In the genomic region with DNA sequence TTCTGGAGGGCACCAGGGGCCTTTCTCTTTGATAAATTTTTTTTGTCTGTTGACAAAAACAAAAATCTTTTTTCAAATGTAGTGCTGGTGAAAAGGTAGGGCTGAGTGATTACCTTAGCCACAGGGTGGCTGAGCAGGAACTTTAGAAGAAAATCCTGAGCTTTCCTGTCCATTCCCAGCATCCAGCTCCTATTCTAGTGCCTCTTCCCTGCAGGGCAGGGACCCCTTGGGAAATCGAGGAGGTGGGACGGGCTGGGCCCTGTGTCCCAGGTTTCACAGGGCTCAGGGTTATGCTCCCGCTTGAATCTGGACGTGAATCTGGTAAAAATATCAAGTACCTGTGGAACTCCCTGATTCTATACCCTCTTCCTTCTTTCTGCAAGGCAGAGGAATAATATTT, we compare ENCODE assay signal across 18 cellular contexts. TPM values are rescaled to one million over a fixed set of nuclear protein-coding genes. Genes with fewer than 3 reads are reported as not detected.
DNase-seq lines count a peak whose midpoint lies in the region; ATAC-seq, FAIRE-seq and TF ChIP-seq lines count a peak whose summit lies in the region.
"Had no signal": no experiment of that assay in that cellular context is flagged by ENCODE, and none has a peak within 500 bp of the region (broad histone marks: within the 10 kb centered on the region; RNA-seq: fewer than 3 reads in every experiment).

No MANE protein-coding gene starts in this region.

- no peak overlapping the region for H3K9ac ChIP-seq in BLaER1
- peak overlapping the region; percentile 20; the same call in 1 of the 2 replicates for H3K9ac ChIP-seq in iPS-20b (ENCODE audit: low read depth, low read length)

- intact Hi-C loops in heart left ventricle (cut with DNase I), result no loop called here

- ATAC-seq in T-cell (replicated peaks in 1 of 4) (no peak), heart left ventricle (no peak), HG03378 (IDR thresholded peaks at IDR 0.05; ENCODE audit: unreplicated experiment) (no peak)
- ATAC-seq in naive thymus-derived CD8-positive, alpha-beta T cell, result no peak

- H3K9me3 Mint-ChIP-seq in T-cell, result no peaks in the 10 kb centered on the region
- no peaks in the 10 kb centered on the region for H3K9me3 Mint-ChIP-seq in naive thymus-derived CD8-positive, alpha-beta T cell

- in situ Hi-C loops in KBM-7 (cut with MboI; ENCODE audit: low pct_unique_long_range_greater_than_20kb, low sequenced_read_pairs), result no loop called here

- H3K36me3 Mint-ChIP-seq in T-cell, result peaks cover 42% of the 10 kb centered on the region
- H3K36me3 Mint-ChIP-seq in naive thymus-derived CD8-positive, alpha-beta T cell, result peaks cover 7 to 56% (median 14%) of the 10 kb centered on the region in 3 donors

- DNase-seq in T-cell, result no peak
- DNase-seq in naive thymus-derived CD8-positive, alpha-beta T cell, result no peak
- no peak for DNase-seq in KBM-7
- no peak for DNase-seq in H54 (ENCODE audit: insufficient read length, low spot score)
- no peak for DNase-seq in heart left ventricle
- DNase-seq: DND-41, NCI-H1417, NCI-H2029, NCI-H2171, NCI-H446, NCI-H69, SHP77 treated with DMSO at 0.1 percent for 48 hours had no signal

- H3K36me3 ChIP-seq in BLaER1 (peaks cover 60% of the 10 kb centered on the region), iPS-20b (ENCODE audit: insufficient read depth, low read depth, low read length) (peaks cover 32% of the 10 kb centered on the region), heart left ventricle (peaks cover 0 to 61% (median 43%) of the 10 kb centered on the region in 9 donors)

- WGBS in heart left ventricle, 4 donors, result 72 to 92% (median 84%) methylated on average over 4 of the region's 4 CpGs

- H3K27ac ChIP-seq in BLaER1 (no peak overlapping the region), iPS-20b (ENCODE audit: low read length) (no peak overlapping the region), heart left ventricle (no peak overlapping the region)

- POLR2A ChIA-PET in T-cell (lab: Charles Lee), result interaction anchor here in 1 of 2 donors (0.6 kb wide), 1 partner anchor 23 kb away, joined by 4 read pairs; no protein-coding TSS in a partner anchor
- POLR2A ChIA-PET in naive thymus-derived CD8-positive, alpha-beta T cell (lab: Charles Lee), result interaction anchor here (1.7 kb wide), 1 partner anchor 32 kb away, joined by 4 read pairs; a partner anchor contains a TSS

- H3K4me3 ChIP-seq in BLaER1 (no peak overlapping the region), iPS-20b (ENCODE audit: low read length) (peak overlapping the region; percentile 25; the same call in 1 of the 2 replicates), heart left ventricle (no peak overlapping the region)
- H3K4me3 ChIP-seq: BLaER1 treated with 17β-estradiol and CSF1 and Interleukin-3, amounts not matched to agents 10 nM and 100 nM; GM12878 had no signal

- no peak for FAIRE-seq in H54 (lab: Jason Lieb, UNC)
- FAIRE-seq: G401.6, GM12878 had no signal

- H3K27me3 ChIP-seq in BLaER1 (no peaks in the 10 kb centered on the region), iPS-20b (ENCODE audit: insufficient read depth, low read length) (no peaks in the 10 kb centered on the region), heart left ventricle (no peaks in the 10 kb centered on the region)
- H3K27me3 ChIP-seq: BLaER1 treated with 17β-estradiol and CSF1 and Interleukin-3, amounts not matched to agents 10 nM and 100 nM had no signal

- H4K20me1 ChIP-seq in BLaER1, result peaks cover 88% of the 10 kb centered on the region

- no peak for TF ChIP-seq CTCF in heart left ventricle (IDR thresholded peaks at IDR 0.05)

- no peak for TF ChIP-seq POLR2A in H54 (IDR thresholded peaks at IDR 0.05; ENCODE audit: low read depth, low read length)
- no peak for TF ChIP-seq POLR2A in heart left ventricle (IDR thresholded peaks at IDR 0.05)

- no peaks in the 10 kb centered on the region for H3K27me3 Mint-ChIP-seq in T-cell
- H3K27me3 Mint-ChIP-seq in naive thymus-derived CD8-positive, alpha-beta T cell, result no peaks in the 10 kb centered on the region

- H3K4me1 ChIP-seq in BLaER1 (peaks cover 58% of the 10 kb centered on the region), iPS-20b (ENCODE audit: insufficient read depth, low read length) (peaks cover 32% of the 10 kb centered on the region; the same call in 1 of the 2 replicates), heart left ventricle (peaks cover 0 to 14% (median 0%) of the 10 kb centered on the region in 12 donors)

- no peak overlapping the region for H3K4me3 Mint-ChIP-seq in T-cell
- no peak overlapping the region for H3K4me3 Mint-ChIP-seq in naive thymus-derived CD8-positive, alpha-beta T cell

- peaks cover 0 to 3% (median 2%) of the 10 kb centered on the region in 3 donors for H3K4me1 Mint-ChIP-seq in T-cell
- peaks cover 0 to 7% (median 3%) of the 10 kb centered on the region in 4 donors for H3K4me1 Mint-ChIP-seq in naive thymus-derived CD8-positive, alpha-beta T cell

- H3K4me2 ChIP-seq in BLaER1, result peak overlapping the region; percentile 29; the same call in 1 of the 2 replicates

- CTCF ChIA-PET in T-cell (lab: Charles Lee), result no interaction called here

- H3K9me3 ChIP-seq in BLaER1 (no peaks in the 10 kb centered on the region), iPS-20b (ENCODE audit: insufficient read depth, low read depth, low read length) (no peaks in the 10 kb centered on the region), heart left ventricle (no peaks in the 10 kb centered on the region)
- H3K9me3 ChIP-seq: BLaER1 treated with 17β-estradiol and CSF1 and Interleukin-3, amounts not matched to agents 10 nM and 100 nM had no signal

- peak overlapping the region; percentile 46 to 61 for H3K27ac Mint-ChIP-seq in T-cell
- H3K27ac Mint-ChIP-seq in naive thymus-derived CD8-positive, alpha-beta T cell, result peak overlapping the region in 7 of 10 donors; percentile 1 to 63 (median 39)

RNA-seq across cellular contexts. Expression of a gene that starts 31.7 kb away (rescaled TPM):
- total RNA-seq in T-cell (100 to 1,000 TPM in 4 of 5 donors, 10 to 100 TPM in 1; 92.6 to 138 (median 113) TPM), heart left ventricle (10 to 100 TPM in 5 of 9 donors, 1 to 10 TPM in 4; 6.8 to 24.6 (median 10.9) TPM)
- total RNA-seq in naive thymus-derived CD8-positive, alpha-beta T cell, result 100 to 1,000 TPM; 108 to 109 TPM
- 10 to 100 TPM; 25.5 to 31.0 (median 26.0) TPM for polyA plus RNA-seq in naive thymus-derived CD8-positive, alpha-beta T cell
- 1 to 10 TPM; 1.9 to 8.4 TPM for polyA plus RNA-seq in heart left ventricle
